Comparison of ENCODE assay signal across 8 cellular contexts in genomic region chr16:1942810-1943726, GRCh38. TPM values are rescaled to one million over a fixed set of nuclear protein-coding genes. Genes with fewer than 3 reads are reported as not detected.
A peak's percentile ranks its signal among the peaks of the same experiment; 100 is the strongest.
DNase-seq lines count a peak whose midpoint lies in the region; FAIRE-seq and TF ChIP-seq lines count a peak whose summit lies in the region.

TSS of gene MSRB1 (minus strand) at chr16:1943199. CDS start at chr16:1943156, 43 bp downstream.

- TF ChIP-seq EP300 in suprapubic skin (IDR thresholded peaks at IDR 0.05) = no peak

- TF ChIP-seq CTCF in HFFc6 (IDR thresholded peaks at IDR 0.05) = no peak
- TF ChIP-seq CTCF in NB4 (IDR thresholded peaks at IDR 0.05; ENCODE audit: low read depth, low read length) = no peak
- no peak for TF ChIP-seq CTCF in suprapubic skin (IDR thresholded peaks at IDR 0.05)

- no peaks in the 10 kb centered on the region for H3K27me3 ChIP-seq in suprapubic skin

- peak within 1 kb of the TSS; percentile 64 for H3K27ac Mint-ChIP-seq in HFFc6
- peak within 1 kb of the TSS; percentile 70 for H3K27ac Mint-ChIP-seq in activated naive CD4-positive, alpha-beta T cell treated with anti-CD3 and anti-CD28 coated beads, Interleukin-2, amount 10 ng/mL, durations not matched to agents 7 days and 5 days

- peak within 1 kb of the TSS; percentile 77 for H3K9ac ChIP-seq in SK-N-MC (ENCODE audit: insufficient read length)

- peak within 1 kb of the TSS; percentile 91 for H3K4me3 Mint-ChIP-seq in HFFc6
- H3K4me3 Mint-ChIP-seq in activated naive CD4-positive, alpha-beta T cell treated with anti-CD3 and anti-CD28 coated beads, Interleukin-2, amount 10 ng/mL, durations not matched to agents 7 days and 5 days = peak within 1 kb of the TSS; percentile 82

- no peaks in the 10 kb centered on the region; the same call in 1 of the 2 replicates for H3K36me3 ChIP-seq in SK-N-MC (ENCODE audit: insufficient read depth, low read length)
- H3K36me3 ChIP-seq in suprapubic skin = peaks cover 32% of the 10 kb centered on the region

- H3K4me1 Mint-ChIP-seq in HFFc6 (ENCODE audit: low read depth) = peaks cover 9% of the 10 kb centered on the region
- peaks cover 30% of the 10 kb centered on the region for H3K4me1 Mint-ChIP-seq in activated naive CD4-positive, alpha-beta T cell treated with anti-CD3 and anti-CD28 coated beads, Interleukin-2, amount 10 ng/mL, durations not matched to agents 7 days and 5 days

- H3K9me3 Mint-ChIP-seq in HFFc6 = no peaks in the 10 kb centered on the region
- no peaks in the 10 kb centered on the region for H3K9me3 Mint-ChIP-seq in activated naive CD4-positive, alpha-beta T cell treated with anti-CD3 and anti-CD28 coated beads, Interleukin-2, amount 10 ng/mL, durations not matched to agents 7 days and 5 days

- peaks cover 25% of the 10 kb centered on the region for H3K4me1 ChIP-seq in suprapubic skin

- H3K27ac ChIP-seq in SK-N-MC (peak within 1 kb of the TSS; percentile 17; the same call in 1 of the 2 replicates), suprapubic skin (peak within 1 kb of the TSS; percentile 79)

- no peaks in the 10 kb centered on the region; the same call in 1 of the 2 replicates for H3K36me3 Mint-ChIP-seq in HFFc6 (ENCODE audit: low read depth)
- peaks cover 2% of the 10 kb centered on the region for H3K36me3 Mint-ChIP-seq in activated naive CD4-positive, alpha-beta T cell treated with anti-CD3 and anti-CD28 coated beads, Interleukin-2, amount 10 ng/mL, durations not matched to agents 7 days and 5 days

- H3K27me3 Mint-ChIP-seq in HFFc6 (ENCODE audit: insufficient read depth) = peaks cover 4% of the 10 kb centered on the region
- H3K27me3 Mint-ChIP-seq in activated naive CD4-positive, alpha-beta T cell treated with anti-CD3 and anti-CD28 coated beads, Interleukin-2, amount 10 ng/mL, durations not matched to agents 7 days and 5 days = no peaks in the 10 kb centered on the region

- no peaks in the 10 kb centered on the region for H3K9me3 ChIP-seq in SK-N-MC (ENCODE audit: low read depth, low read length)
- no peaks in the 10 kb centered on the region for H3K9me3 ChIP-seq in suprapubic skin

- under 1% methylated on average over 48 of the region's 77 CpGs for WGBS in suprapubic skin

- TF ChIP-seq POLR2A in NB4 (IDR thresholded peaks at IDR 0.05; ENCODE audit: extremely low read depth, insufficient read length) (peak; percentile 86), suprapubic skin (IDR thresholded peaks at IDR 0.05) (peak in 1 of 2 donors; percentile 58)

- CTCF ChIA-PET in activated naive CD4-positive, alpha-beta T cell treated with anti-CD3 and anti-CD28 coated beads, Interleukin-2, amount 10 ng/mL, durations not matched to agents 7 days and 5 days (lab: Charles Lee) = interaction anchor here (1.0 to 1.3 kb wide), 2 partner anchors 14 to 198 kb away, joined by 3 to 4 read pairs; no protein-coding TSS in a partner anchor

- H3K4me3 ChIP-seq in NB4 (ENCODE audit: low read depth, low read length) (peak within 1 kb of the TSS; percentile 82), SK-N-MC (peak within 1 kb of the TSS; percentile 96), suprapubic skin (peak within 1 kb of the TSS; percentile 79)

- peak; percentile 100 for DNase-seq in GM03348 (ENCODE audit: low spot score)
- peak; percentile 95 for DNase-seq in HFFc6
- peak; percentile 98 for DNase-seq in NB4 (ENCODE audit: low read depth)
- peak; percentile 83 for DNase-seq in SK-N-MC (ENCODE audit: low read depth, low spot score)
- DNase-seq in activated naive CD4-positive, alpha-beta T cell treated with anti-CD3 and anti-CD28 coated beads, Interleukin-2, amount 10 ng/mL, durations not matched to agents 7 days and 5 days = peak; percentile 100
- peak; percentile 99 to 100 for DNase-seq in frontal cortex (ENCODE audit: low spot score in 2 of 2)
- peak; percentile 70 to 100 (median 98) for DNase-seq in nucleus accumbens (lab: John Stamatoyannopoulos, UW)
- DNase-seq in suprapubic skin (ENCODE audit: low spot score in 2 of 2) = peak; percentile 100

- FAIRE-seq in frontal cortex (lab: Jason Lieb, UNC) = peak; percentile 8

RNA-seq across cellular contexts. Expression of gene MSRB1, which starts in this region (rescaled TPM):
- 10 to 100 TPM; 21.0 to 27.4 (median 22.7) TPM for total RNA-seq in HFFc6 (2021; fragmentation: NEBNext Ultra II Directional; extraction: Animal tissue kit (Norgen Biotek cat#: 25700))
- total RNA-seq in frontal cortex (4.1 TPM), suprapubic skin (10 to 100 TPM; 14.9 to 28.6 (median 23.5) TPM)

Comparison
In these comparisons a context has a peak if more than half of its experiments do, and no peak if none do; other contexts are left out.
1. Peak in every context shown above with its lines: DNase-seq, H3K4me3 ChIP-seq and H3K27ac ChIP-seq.